ENCODE assay signal across 9 cellular contexts in genomic region chr7:38463277-38464224, GRCh38.
DNase-seq lines count a peak whose midpoint lies in the region; ATAC-seq and TF ChIP-seq lines count a peak whose summit lies in the region.
"Had no signal": no experiment of that assay in that cellular context is flagged by ENCODE, and none has a peak within 500 bp of the region (broad histone marks: within the 10 kb centered on the region; RNA-seq: fewer than 3 reads in every experiment).

No MANE protein-coding gene starts in this region.

- H3K79me2 ChIP-seq in OCI-LY7 (ENCODE audit: insufficient read depth, low read depth, low read length): no peaks in the 10 kb centered on the region

- H3K4me3 Mint-ChIP-seq in activated B cell treated with CpG ODN at 0.5 μM for 24 hours: peak overlapping the region; percentile 32

- peaks cover 20% of the 10 kb centered on the region for H3K4me1 Mint-ChIP-seq in activated B cell treated with CpG ODN at 0.5 μM for 24 hours

- BruUV-seq in OCI-LY7 (replicated peaks; lab: Mats Ljungman, UMichigan): no TSS peak

- H3K27me3 Mint-ChIP-seq in activated B cell treated with CpG ODN at 0.5 μM for 24 hours: no peaks in the 10 kb centered on the region

- H3K27ac Mint-ChIP-seq in activated B cell treated with CpG ODN at 0.5 μM for 24 hours: no peak overlapping the region

- no peaks in the 10 kb centered on the region for H3K9me3 Mint-ChIP-seq in activated B cell treated with CpG ODN at 0.5 μM for 24 hours

- in situ Hi-C loops in gastrocnemius medialis (cut with MboI; ENCODE audit: low sequenced_read_pairs in 4 of 4): no loop called here

- no peaks in the 10 kb centered on the region for H3K4me1 ChIP-seq in gastrocnemius medialis
- no peaks in the 10 kb centered on the region for H3K4me1 ChIP-seq in OCI-LY7 (ENCODE audit: insufficient read depth, low read length, poor library complexity, severe bottlenecking)

- no peaks in the 10 kb centered on the region for H3K9me2 ChIP-seq in OCI-LY7 (ENCODE audit: insufficient read depth, low read length)

- TF ChIP-seq POLR2A in gastrocnemius medialis (IDR thresholded peaks at IDR 0.05): no peak

- no peak overlapping the region for H2AFZ ChIP-seq in OCI-LY7 (ENCODE audit: low read length)

- no peak overlapping the region for H3K4me2 ChIP-seq in OCI-LY7 (ENCODE audit: low read length)

- H3K4me3 ChIP-seq in gastrocnemius medialis (no peak overlapping the region), OCI-LY7 (ENCODE audit: low read depth, low read length, poor library complexity, severe bottlenecking) (no peak overlapping the region)

- intact Hi-C loops in Right ventricle myocardium superior (cut with DNase I) (no loop called here), cardiac septum (cut with DNase I) (no loop called here), activated B cell treated with CpG ODN at 0.5 μM for 24 hours (cut with micrococcal nuclease) (no loop called here), gastrocnemius medialis (cut with DNase I; ENCODE audit: low total_unique reads) (no loop called here), OCI-LY7 (cut with micrococcal nuclease; ENCODE audit: unreplicated experiment) (no loop called here)

- H3K9me3 ChIP-seq in gastrocnemius medialis: no peaks in the 10 kb centered on the region
- H3K9me3 ChIP-seq in OCI-LY7 (ENCODE audit: low read length): no peaks in the 10 kb centered on the region

- H3K27me3 ChIP-seq in gastrocnemius medialis: no peaks in the 10 kb centered on the region

- H3K36me3 ChIP-seq in gastrocnemius medialis (no peaks in the 10 kb centered on the region), OCI-LY7 (ENCODE audit: insufficient read depth, low read length) (no peaks in the 10 kb centered on the region)

- POLR2A ChIA-PET in activated B cell treated with CpG ODN at 0.5 μM for 24 hours (lab: Charles Lee): no interaction called here
- POLR2A ChIA-PET in OCI-LY7 (lab: Charles Lee): interaction anchor here (1.0 kb wide), 1 partner anchor 8 kb away, joined by 3 read pairs; no protein-coding TSS in a partner anchor

- no peaks in the 10 kb centered on the region for H4K20me1 ChIP-seq in OCI-LY7 (ENCODE audit: insufficient read depth, low read length)

- H3K27ac ChIP-seq in gastrocnemius medialis: no peak overlapping the region
- no peak overlapping the region for H3K27ac ChIP-seq in OCI-LY7 (ENCODE audit: low read depth, low read length, poor library complexity, severe bottlenecking)
- H3K27ac ChIP-seq: C4-2B had no signal

- DNase-seq in Right ventricle myocardium superior: peak; percentile 52
- no peak for DNase-seq in cardiac septum (ENCODE audit: low spot score)
- no peak for DNase-seq in activated B cell treated with CpG ODN at 0.5 μM for 24 hours
- DNase-seq in brain pericyte (ENCODE audit: low read depth, low spot score): peak; percentile 46
- peak; percentile 12 to 45 for DNase-seq in gastrocnemius medialis
- DNase-seq in NCI-H2107 (lab: John Stamatoyannopoulos, UW): no peak
- DNase-seq in OCI-LY7 (ENCODE audit: low spot score): no peak

- ATAC-seq in Right ventricle myocardium superior (ENCODE audit: poor library complexity): no peak
- ATAC-seq in HG03196 (IDR thresholded peaks at IDR 0.05; ENCODE audit: unreplicated experiment): peak; percentile 92
- no peak for ATAC-seq in activated B cell treated with CpG ODN at 0.5 μM for 24 hours (ENCODE audit: low read depth)
- no peak for ATAC-seq in gastrocnemius medialis

- no peaks in the 10 kb centered on the region for H3K36me3 Mint-ChIP-seq in activated B cell treated with CpG ODN at 0.5 μM for 24 hours (ENCODE audit: low read depth)

- CTCF ChIA-PET in activated B cell treated with CpG ODN at 0.5 μM for 24 hours (lab: Charles Lee) (no interaction called here), OCI-LY7 (lab: Charles Lee; ENCODE audit: unreplicated experiment) (no interaction called here)

- TF ChIP-seq CTCF in activated B cell treated with CpG ODN at 0.5 μM for 24 hours (IDR thresholded peaks at IDR 0.05): no peak
- no peak for TF ChIP-seq CTCF in gastrocnemius medialis (IDR thresholded peaks at IDR 0.05 in 4 of 5, conservative IDR thresholded peaks at IDR 0.05 in 1 of 5)
- TF ChIP-seq CTCF in OCI-LY7 (conservative IDR thresholded peaks at IDR 0.05; ENCODE audit: low read length): no peak

Comparison
In these comparisons a context has a peak if more than half of its experiments do, and no peak if none do; other contexts are left out.
1. DNase-seq: peak in Right ventricle myocardium superior (single experiment), brain pericyte (single experiment) and gastrocnemius medialis (2 of 2); none in cardiac septum (single experiment), activated B cell treated with CpG ODN at 0.5 μM for 24 hours (single experiment), NCI-H2107 (single experiment) and OCI-LY7 (single experiment).